ENCODE assay signal across 25 cellular contexts in the genomic region with DNA sequence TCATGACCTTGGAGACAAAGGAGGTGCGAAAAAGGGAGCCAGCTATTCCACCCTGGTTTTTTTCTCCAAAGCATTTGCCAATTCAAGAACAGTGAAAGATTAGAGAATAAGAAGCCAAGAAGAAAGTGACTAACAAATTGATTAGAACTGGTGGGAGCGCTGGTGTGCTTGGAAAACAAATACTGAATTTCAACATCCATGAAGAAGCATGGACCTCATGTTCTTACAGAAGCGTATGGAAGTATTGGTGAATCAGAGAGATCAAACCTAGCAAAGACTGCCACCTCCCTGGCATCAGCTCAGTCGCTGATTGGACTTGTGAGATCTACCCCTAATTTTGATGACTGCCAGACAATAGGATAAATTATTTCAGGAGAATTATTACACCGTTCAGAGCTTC.
"Had no signal": no experiment of that assay in that cellular context is flagged by ENCODE, and none has a peak within 500 bp of the region (broad histone marks: within the 10 kb centered on the region; RNA-seq: fewer than 3 reads in every experiment).

No MANE protein-coding gene starts in this region.

- FAIRE-seq: colon had no signal

- H3K27me3 ChIP-seq: gastrocnemius medialis, heart left ventricle, hepatocyte, neutrophil, sigmoid colon, testis, tibial artery had no signal

- ATAC-seq: esophagus mucosa; heart left ventricle; left cardiac atrium; mucosa of descending colon; natural killer cell treated with Interleukin-12 subunit alpha and Interleukin-12 subunit beta and Interleukin-15 and Interleukin-18, amount 100 ng/mL, for 72 hours; stimulated activated memory B cell treated with anti-CD40 and anti-IgM and Interleukin-4, amounts not matched to agents 10 μg/mL and 1 μg/mL and 100 μg/mL, for 72 hours; stimulated activated naive CD8-positive, alpha-beta T cell treated with anti-CD3 and anti-CD28 coated beads, Interleukin-15, Interleukin-2, amounts not matched to agents 100 U/mL and 50 U/mL, for 24 hours had no signal

- DNase-seq: effector CD8-positive, alpha-beta T cell; endodermal cell; foreskin fibroblast; gastrocnemius medialis; heart left ventricle; left cardiac atrium; left ventricle myocardium inferior; mucosa of descending colon; naive B cell; sigmoid colon; spleen; stimulated activated CD4-positive, alpha-beta T cell treated with anti-CD3 and anti-CD28 coated beads, Interleukin-4, amount 100 ng/mL, for 4 hours; stimulated activated naive CD8-positive, alpha-beta T cell treated with anti-CD3 and anti-CD28 coated beads, Interleukin-15, Interleukin-2, amounts not matched to agents 100 U/mL and 50 U/mL, for 24 hours; substantia nigra; testis; tibial artery had no signal

- H3K9me3 ChIP-seq: gastrocnemius medialis, heart left ventricle, left ventricle myocardium inferior, mucosa of descending colon, neutrophil, sigmoid colon, testis, tibial artery had no signal

- H2AFZ ChIP-seq: hepatocyte, parathyroid adenoma had no signal

- H3K27ac ChIP-seq: epithelial cell of prostate, heart left ventricle, hepatocyte, left ventricle myocardium inferior, neutrophil, parathyroid adenoma, sigmoid colon, spleen, testis, tibial artery had no signal

- H3K4me3 ChIP-seq: gastrocnemius medialis, heart left ventricle, hepatocyte, left ventricle myocardium inferior, lung, mucosa of descending colon, sigmoid colon, spleen, testis, tibial artery had no signal

- H3K36me3 ChIP-seq: gastrocnemius medialis, heart left ventricle, left ventricle myocardium inferior, neutrophil, sigmoid colon, spleen, tibial artery had no signal

- H3K79me2 ChIP-seq: hepatocyte, parathyroid adenoma had no signal

- H3K4me1 ChIP-seq: gastrocnemius medialis, heart left ventricle, left ventricle myocardium inferior, parathyroid adenoma, sigmoid colon, spleen, testis had no signal
